ENCODE assay signal across 8 cellular contexts in genomic region chr12:47758834-47759690, GRCh38. TPM values are rescaled to one million over a fixed set of nuclear protein-coding genes. Genes with fewer than 3 reads are reported as not detected.
DNase-seq lines count a peak whose midpoint lies in the region; ATAC-seq, FAIRE-seq and TF ChIP-seq lines count a peak whose summit lies in the region.

A gene with protein sequence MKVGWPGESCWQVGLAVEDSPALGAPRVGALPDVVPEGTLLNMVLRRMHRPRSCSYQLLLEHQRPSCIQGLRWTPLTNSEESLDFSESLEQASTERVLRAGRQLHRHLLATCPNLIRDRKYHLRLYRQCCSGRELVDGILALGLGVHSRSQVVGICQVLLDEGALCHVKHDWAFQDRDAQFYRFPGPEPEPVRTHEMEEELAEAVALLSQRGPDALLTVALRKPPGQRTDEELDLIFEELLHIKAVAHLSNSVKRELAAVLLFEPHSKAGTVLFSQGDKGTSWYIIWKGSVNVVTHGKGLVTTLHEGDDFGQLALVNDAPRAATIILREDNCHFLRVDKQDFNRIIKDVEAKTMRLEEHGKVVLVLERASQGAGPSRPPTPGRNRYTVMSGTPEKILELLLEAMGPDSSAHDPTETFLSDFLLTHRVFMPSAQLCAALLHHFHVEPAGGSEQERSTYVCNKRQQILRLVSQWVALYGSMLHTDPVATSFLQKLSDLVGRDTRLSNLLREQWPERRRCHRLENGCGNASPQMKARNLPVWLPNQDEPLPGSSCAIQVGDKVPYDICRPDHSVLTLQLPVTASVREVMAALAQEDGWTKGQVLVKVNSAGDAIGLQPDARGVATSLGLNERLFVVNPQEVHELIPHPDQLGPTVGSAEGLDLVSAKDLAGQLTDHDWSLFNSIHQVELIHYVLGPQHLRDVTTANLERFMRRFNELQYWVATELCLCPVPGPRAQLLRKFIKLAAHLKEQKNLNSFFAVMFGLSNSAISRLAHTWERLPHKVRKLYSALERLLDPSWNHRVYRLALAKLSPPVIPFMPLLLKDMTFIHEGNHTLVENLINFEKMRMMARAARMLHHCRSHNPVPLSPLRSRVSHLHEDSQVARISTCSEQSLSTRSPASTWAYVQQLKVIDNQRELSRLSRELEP (minus strand): TSS chr12:47758880. CDS start chr12:47758556, 324 bp downstream.

- DNase-seq in AG04449 (ENCODE audit: low read depth, low spot score): no peak
- DNase-seq in GM18507 (ENCODE audit: extremely low spot score, insufficient read length, low read depth): peak; percentile 65
- peak; percentile 91 for DNase-seq in NCI-H69 (lab: John Stamatoyannopoulos, UW)
- peak; percentile 80 for DNase-seq in activated CD8-positive, alpha-beta memory T cell treated with anti-CD3 and anti-CD28 coated beads, Interleukin-2, amount 10 ng/mL, durations not matched to agents 7 days and 5 days
- peak; percentile 96 for DNase-seq in endodermal cell
- peak; percentile 89 for DNase-seq in mesendoderm
- peak; percentile 45 to 59 for DNase-seq in stimulated activated CD8-positive, alpha-beta memory T cell treated with anti-CD3 and anti-CD28 coated beads, Interleukin-15, amount 100 ng/mL, for 4 hours (ENCODE audit: low read depth in 2 of 2)

- peak within 1 kb of the TSS; percentile 16 for H4K8ac ChIP-seq in mesendoderm (ENCODE audit: low read depth, low read length)

- H3K79me2 ChIP-seq in mesendoderm (ENCODE audit: control insufficient read depth, insufficient read depth, low read length): peaks cover 8% of the 10 kb centered on the region

- no peaks in the 10 kb centered on the region for H3K36me3 Mint-ChIP-seq in activated CD8-positive, alpha-beta memory T cell treated with anti-CD3 and anti-CD28 coated beads, Interleukin-2, amount 10 ng/mL, durations not matched to agents 7 days and 5 days
- peaks cover 4% of the 10 kb centered on the region for H3K36me3 Mint-ChIP-seq in endodermal cell (ENCODE audit: low read depth)

- peak within 1 kb of the TSS; percentile 62 for H2BK5ac ChIP-seq in mesendoderm (ENCODE audit: low read length)

- H3K27me3 Mint-ChIP-seq in activated CD8-positive, alpha-beta memory T cell treated with anti-CD3 and anti-CD28 coated beads, Interleukin-2, amount 10 ng/mL, durations not matched to agents 7 days and 5 days: peaks cover 2% of the 10 kb centered on the region
- H3K27me3 Mint-ChIP-seq in endodermal cell (ENCODE audit: insufficient read depth): no peaks in the 10 kb centered on the region

- CTCF ChIA-PET in AG04449 (lab: Yijun Ruan, JAX): interaction anchor here (0.6 to 14.3 kb wide), 13 partner anchors 15 to 166 kb away, joined by 3 to 349 read pairs (median 6); partner anchors contain the start of genes ENDOU and SLC48A1
- CTCF ChIA-PET in activated CD8-positive, alpha-beta memory T cell treated with anti-CD3 and anti-CD28 coated beads, Interleukin-2, amount 10 ng/mL, durations not matched to agents 7 days and 5 days (lab: Charles Lee): interaction anchor here (0.7 to 26.5 kb wide), 17 partner anchors 15 to 127 kb away, joined by 3 to 954 read pairs (median 4); partner anchors contain the start of genes ENDOU and SLC48A1

- H3K9me3 Mint-ChIP-seq in activated CD8-positive, alpha-beta memory T cell treated with anti-CD3 and anti-CD28 coated beads, Interleukin-2, amount 10 ng/mL, durations not matched to agents 7 days and 5 days (ENCODE audit: low read depth): no peaks in the 10 kb centered on the region
- H3K9me3 Mint-ChIP-seq in endodermal cell: no peaks in the 10 kb centered on the region

- H2BK15ac ChIP-seq in mesendoderm (replicated peaks; ENCODE audit: low read depth): no peak within 1 kb of the TSS

- H3K9me3 ChIP-seq in endodermal cell (ENCODE audit: control insufficient read depth, low read length): no peaks in the 10 kb centered on the region

- H3K36me3 ChIP-seq in endodermal cell (ENCODE audit: control insufficient read depth, insufficient read depth, low read length): no peaks in the 10 kb centered on the region
- no peaks in the 10 kb centered on the region for H3K36me3 ChIP-seq in mesendoderm (ENCODE audit: control insufficient read depth, insufficient read depth, low read length)

- H3K4me3 ChIP-seq in AG04449 (ENCODE audit: low read depth, low read length) (peak within 1 kb of the TSS; percentile 68), endodermal cell (ENCODE audit: low read length) (peak within 1 kb of the TSS; percentile 77), mesendoderm (ENCODE audit: low read length) (peak within 1 kb of the TSS; percentile 48)

- peak within 1 kb of the TSS; percentile 71 for H3K9ac ChIP-seq in endodermal cell (ENCODE audit: extremely low read depth, low read length, poor library complexity, severe bottlenecking)
- peak within 1 kb of the TSS; percentile 72 for H3K9ac ChIP-seq in mesendoderm (ENCODE audit: low read length)

- peak within 1 kb of the TSS; percentile 72 for H3K23ac ChIP-seq in mesendoderm (ENCODE audit: low read length)

- peaks cover 9% of the 10 kb centered on the region for H3K79me1 ChIP-seq in mesendoderm (ENCODE audit: low read length)

- no peak within 1 kb of the TSS for H3K27ac ChIP-seq in endodermal cell (ENCODE audit: low read depth, low read length)
- peak within 1 kb of the TSS; percentile 82 for H3K27ac ChIP-seq in mesendoderm (ENCODE audit: low read depth, low read length)

- peaks cover 6% of the 10 kb centered on the region for H3K4me1 ChIP-seq in endodermal cell (ENCODE audit: control insufficient read depth, insufficient read depth, low read length)
- H3K4me1 ChIP-seq in mesendoderm (ENCODE audit: control insufficient read depth, low read depth, low read length): peaks cover 31% of the 10 kb centered on the region

- peak within 1 kb of the TSS; percentile 44 for H3K4ac ChIP-seq in mesendoderm (ENCODE audit: low read depth, low read length)

- peak within 1 kb of the TSS; percentile 62 for H3K18ac ChIP-seq in mesendoderm (ENCODE audit: low read length)

- peak; percentile 71 for TF ChIP-seq CTCF in AG04449 (IDR thresholded peaks at IDR 0.05; ENCODE audit: insufficient read depth, low read length, missing control alignments)
- TF ChIP-seq CTCF in endodermal cell (conservative IDR thresholded peaks at IDR 0.05): peak; percentile 66

- H3K56ac ChIP-seq in mesendoderm (ENCODE audit: low read length): peak within 1 kb of the TSS; percentile 90

- FAIRE-seq in GM18507 (lab: Jason Lieb, UNC): peak; percentile 5

- POLR2A ChIA-PET in AG04449 (lab: Yijun Ruan, JAX): interaction anchor here (0.9 to 1.5 kb wide), 5 partner anchors 9 to 18 kb away, joined by 3 to 5 read pairs (median 3); no protein-coding TSS in a partner anchor

- H3K4me2 ChIP-seq in mesendoderm (ENCODE audit: low read length): peak within 1 kb of the TSS; percentile 81

- H3K4me1 Mint-ChIP-seq in activated CD8-positive, alpha-beta memory T cell treated with anti-CD3 and anti-CD28 coated beads, Interleukin-2, amount 10 ng/mL, durations not matched to agents 7 days and 5 days: peaks cover 47% of the 10 kb centered on the region
- peaks cover 35% of the 10 kb centered on the region for H3K4me1 Mint-ChIP-seq in endodermal cell

- 9 to 10% methylated on average over 29 to 57 of the region's 57 CpGs for WGBS in endodermal cell (ENCODE audit: insufficient coverage in 1 of 2, insufficient read length in 1 of 2), 2 experiments
- WGBS in mesendoderm (ENCODE audit: extremely low coverage, insufficient coverage, low lambda C conversion rate): no CpG with 5 or more reads among the region's 57 CpGs

- peak within 1 kb of the TSS; percentile 10 for H2BK120ac ChIP-seq in mesendoderm (ENCODE audit: low read depth, low read length)

- H2AK5ac ChIP-seq in mesendoderm (ENCODE audit: low read length): peak within 1 kb of the TSS; percentile 98

- peak; percentile 49 for ATAC-seq in HG03139 (IDR thresholded peaks at IDR 0.05; ENCODE audit: unreplicated experiment)
- peak; percentile 87 for ATAC-seq in activated CD8-positive, alpha-beta memory T cell treated with anti-CD3 and anti-CD28 coated beads, Interleukin-2, amount 10 ng/mL, durations not matched to agents 7 days and 5 days

- peak within 1 kb of the TSS; percentile 45 for H3K27ac Mint-ChIP-seq in activated CD8-positive, alpha-beta memory T cell treated with anti-CD3 and anti-CD28 coated beads, Interleukin-2, amount 10 ng/mL, durations not matched to agents 7 days and 5 days
- peak within 1 kb of the TSS; percentile 87 for H3K27ac Mint-ChIP-seq in endodermal cell

- peak within 1 kb of the TSS; percentile 70 for H3K4me3 Mint-ChIP-seq in activated CD8-positive, alpha-beta memory T cell treated with anti-CD3 and anti-CD28 coated beads, Interleukin-2, amount 10 ng/mL, durations not matched to agents 7 days and 5 days
- H3K4me3 Mint-ChIP-seq in endodermal cell: peak within 1 kb of the TSS; percentile 67

- H3K27me3 ChIP-seq in endodermal cell (ENCODE audit: control insufficient read depth, insufficient read depth, low read length, poor library complexity, severe bottlenecking) (no peaks in the 10 kb centered on the region), mesendoderm (ENCODE audit: insufficient read depth, low read length, poor library complexity) (no peaks in the 10 kb centered on the region)

- no peak within 1 kb of the TSS for H4K5ac ChIP-seq in mesendoderm (ENCODE audit: low read length)

RNA-seq across cellular contexts. Expression of the gene that starts here (rescaled TPM):
- total RNA-seq in activated CD8-positive, alpha-beta memory T cell treated with anti-CD3 and anti-CD28 coated beads, Interleukin-2, amount 10 ng/mL, durations not matched to agents 7 days and 5 days: 1 to 10 TPM; 1.5 to 1.9 TPM
- total RNA-seq in endodermal cell: 10 to 100 TPM; 11.4 to 19.6 TPM
- 3.7 TPM for polyA plus RNA-seq in endodermal cell (2013, experiment 1 of 2)
- polyA plus RNA-seq in endodermal cell (2013, experiment 2 of 2): 3.2 TPM
- polyA plus RNA-seq in mesendoderm (2013, experiment 1 of 2): 7.8 TPM
- polyA plus RNA-seq in mesendoderm (2013, experiment 2 of 2): 7.4 TPM

Comparison
In these comparisons a context has a peak if more than half of its experiments do, and no peak if none do; other contexts are left out.
1. RNA of the gene that starts here (total RNA-seq): 11.4 to 19.6 TPM in endodermal cell; 1.5 to 1.9 TPM in activated CD8-positive, alpha-beta memory T cell treated with anti-CD3 and anti-CD28 coated beads, Interleukin-2, amount 10 ng/mL, durations not matched to agents 7 days and 5 days; every median in the first group is over 4 times any median in the second.
2. Peak in every context shown above with its lines, with median percentiles within 50 percentile points of each other: H3K4me3 ChIP-seq.